15 cellular contexts compared by ENCODE assay signal in the genomic region with DNA sequence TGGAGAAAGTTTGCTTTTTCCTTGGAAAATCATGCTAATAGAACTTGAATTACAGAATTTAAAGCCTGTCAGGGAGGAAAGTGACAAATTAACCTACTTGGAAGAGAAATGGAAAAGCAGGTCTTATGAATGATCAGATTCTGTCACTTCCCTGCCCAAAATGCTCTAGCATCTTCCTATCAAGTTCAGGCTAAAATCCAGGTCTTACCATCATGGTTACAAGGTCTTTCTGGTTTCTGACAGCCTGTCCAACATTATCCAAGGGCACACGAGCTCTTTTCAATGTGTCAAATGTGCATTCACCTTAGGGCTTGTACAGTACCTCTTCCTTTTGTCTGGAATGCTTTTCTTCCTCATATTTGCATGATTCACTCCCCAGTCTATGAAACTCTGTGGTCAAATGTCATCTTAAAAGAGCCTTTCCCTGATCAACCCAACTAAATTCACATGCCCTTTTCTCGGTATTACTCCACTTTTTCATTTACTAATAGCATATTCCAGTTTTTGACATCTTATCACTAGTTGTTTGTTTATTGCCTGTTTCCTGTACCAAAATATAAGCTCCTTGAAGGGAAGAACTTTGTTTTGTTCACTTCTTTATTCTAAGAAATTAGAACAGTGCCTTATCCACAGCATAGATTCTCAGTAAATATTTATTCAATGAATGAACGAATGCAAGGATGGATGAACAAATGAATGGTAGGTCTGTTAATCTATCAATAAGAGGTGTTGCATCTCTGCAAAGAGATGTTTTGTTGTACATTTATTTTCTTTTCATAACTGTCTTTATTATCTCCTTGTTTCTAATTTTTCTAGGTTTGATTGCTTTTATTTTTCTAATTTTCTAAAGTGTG.
DNase-seq lines count a peak whose midpoint lies in the region; ATAC-seq and TF ChIP-seq lines count a peak whose summit lies in the region.
"Had no signal": no experiment of that assay in that cellular context is flagged by ENCODE, and none has a peak within 500 bp of the region (broad histone marks: within the 10 kb centered on the region; RNA-seq: fewer than 3 reads in every experiment).

No MANE protein-coding gene starts in this region.

- H3K4me3 ChIP-seq in adipocyte (ENCODE audit: low read length) (no peak overlapping the region), spleen (no peak overlapping the region)
- H3K4me3 ChIP-seq: coronary artery, SK-N-MC had no signal

- H3K4me1 ChIP-seq in adipocyte (ENCODE audit: control insufficient read depth, insufficient read depth, low read length), result peaks cover 24% of the 10 kb centered on the region
- H3K4me1 ChIP-seq in spleen, result peaks cover 28 to 91% (median 61%) of the 10 kb centered on the region in 6 donors

- H3K27ac Mint-ChIP-seq in activated CD8-positive, alpha-beta memory T cell treated with anti-CD3 and anti-CD28 coated beads, Interleukin-2, amount 10 ng/mL, durations not matched to agents 7 days and 5 days, result no peak overlapping the region
- H3K27ac Mint-ChIP-seq: activated naive CD4-positive, alpha-beta T cell treated with anti-CD3 and anti-CD28 coated beads, Interleukin-2, amount 50 U/mL, for 24 hours had no signal

- peak overlapping the region in 7 of 8 donors; percentile 15 to 87 (median 64) for H3K27ac ChIP-seq in spleen
- H3K27ac ChIP-seq: coronary artery, SK-N-MC had no signal

- H3K27me3 ChIP-seq in adipocyte (replicated peaks; ENCODE audit: control insufficient read depth, insufficient read depth, low read length) (no peaks in the 10 kb centered on the region), spleen (replicated peaks in 1 of 7) (no peaks in the 10 kb centered on the region)

- H3K9ac ChIP-seq in adipocyte (ENCODE audit: low read length), result no peak overlapping the region

- TF ChIP-seq CTCF in spleen (IDR thresholded peaks at IDR 0.05 in 8 of 11, conservative IDR thresholded peaks at IDR 0.05 in 3 of 11), result no peak

- H3K36me3 ChIP-seq in adipocyte (ENCODE audit: control insufficient read depth, insufficient read depth, low read length, severe bottlenecking) (no peaks in the 10 kb centered on the region), spleen (no peaks in the 10 kb centered on the region)

- H3K9me3 ChIP-seq in adipocyte (ENCODE audit: control insufficient read depth, low read length) (no peaks in the 10 kb centered on the region), spleen (no peaks in the 10 kb centered on the region)

- ATAC-seq in activated CD8-positive, alpha-beta memory T cell treated with anti-CD3 and anti-CD28 coated beads, Interleukin-2, amount 10 ng/mL, durations not matched to agents 7 days and 5 days, result no peak
- no peak for ATAC-seq in HG03521 (IDR thresholded peaks at IDR 0.05; ENCODE audit: unreplicated experiment)
- no peak for ATAC-seq in GM21529 (IDR thresholded peaks at IDR 0.05; ENCODE audit: unreplicated experiment)
- ATAC-seq: left colon had no signal

- no peak for TF ChIP-seq POLR2A in spleen (IDR thresholded peaks at IDR 0.05)

- H3K4me3 Mint-ChIP-seq in activated CD8-positive, alpha-beta memory T cell treated with anti-CD3 and anti-CD28 coated beads, Interleukin-2, amount 10 ng/mL, durations not matched to agents 7 days and 5 days, result no peak overlapping the region
- H3K4me3 Mint-ChIP-seq: activated naive CD4-positive, alpha-beta T cell treated with anti-CD3 and anti-CD28 coated beads, Interleukin-2, amount 50 U/mL, for 24 hours had no signal

- H3K4me1 Mint-ChIP-seq in activated CD8-positive, alpha-beta memory T cell treated with anti-CD3 and anti-CD28 coated beads, Interleukin-2, amount 10 ng/mL, durations not matched to agents 7 days and 5 days, result peaks cover 53% of the 10 kb centered on the region

- intact Hi-C loops in spleen (cut with DNase I; ENCODE audit: low total_unique reads), result no loop called here

- CTCF ChIA-PET in activated CD8-positive, alpha-beta memory T cell treated with anti-CD3 and anti-CD28 coated beads, Interleukin-2, amount 10 ng/mL, durations not matched to agents 7 days and 5 days (lab: Charles Lee), result interaction anchor here (0.8 to 5.1 kb wide), 7 partner anchors 9 to 354 kb away, joined by 3 to 27 read pairs (median 5); no protein-coding TSS in a partner anchor

- H3K36me3 Mint-ChIP-seq in activated CD8-positive, alpha-beta memory T cell treated with anti-CD3 and anti-CD28 coated beads, Interleukin-2, amount 10 ng/mL, durations not matched to agents 7 days and 5 days, result no peaks in the 10 kb centered on the region
- H3K36me3 Mint-ChIP-seq: activated naive CD4-positive, alpha-beta T cell treated with anti-CD3 and anti-CD28 coated beads, Interleukin-2, amount 50 U/mL, for 24 hours had no signal

- no peaks in the 10 kb centered on the region for H3K9me3 Mint-ChIP-seq in activated CD8-positive, alpha-beta memory T cell treated with anti-CD3 and anti-CD28 coated beads, Interleukin-2, amount 10 ng/mL, durations not matched to agents 7 days and 5 days (ENCODE audit: low read depth)
- H3K9me3 Mint-ChIP-seq: activated naive CD4-positive, alpha-beta T cell treated with anti-CD3 and anti-CD28 coated beads, Interleukin-2, amount 50 U/mL, for 24 hours had no signal

- DNase-seq in activated CD8-positive, alpha-beta memory T cell treated with anti-CD3 and anti-CD28 coated beads, Interleukin-2, amount 50 U/mL, for 48 hours, result peak; percentile 2
- no peak for DNase-seq in activated CD8-positive, alpha-beta memory T cell treated with anti-CD3 and anti-CD28 coated beads, Interleukin-2, amount 10 ng/mL, durations not matched to agents 7 days and 5 days
- DNase-seq in LoVo (ENCODE audit: low spot score), result peak; percentile 50
- peak; percentile 4 for DNase-seq in adipocyte (ENCODE audit: low read depth)
- no peak for DNase-seq in spleen
- DNase-seq in NCI-H1694 treated with DMSO at 0.1 percent for 48 hours (lab: John Stamatoyannopoulos, UW), result no peak
- DNase-seq: left colon; NCI-H345; occipital lobe; stimulated activated CD4-positive, alpha-beta T cell treated with anti-CD3 and anti-CD28 coated beads, Interleukin-4, amount 100 ng/mL, for 4 hours had no signal

- WGBS in spleen, 5 donors, result 64 to 74% (median 67%) methylated on average over 3 of the region's 3 CpGs

- no peaks in the 10 kb centered on the region for H3K27me3 Mint-ChIP-seq in activated CD8-positive, alpha-beta memory T cell treated with anti-CD3 and anti-CD28 coated beads, Interleukin-2, amount 10 ng/mL, durations not matched to agents 7 days and 5 days
- H3K27me3 Mint-ChIP-seq: activated naive CD4-positive, alpha-beta T cell treated with anti-CD3 and anti-CD28 coated beads, Interleukin-2, amount 50 U/mL, for 24 hours had no signal

Comparison
In these comparisons a context has a peak if more than half of its experiments do, and no peak if none do; other contexts are left out.
1. DNase-seq: peak in activated CD8-positive, alpha-beta memory T cell treated with anti-CD3 and anti-CD28 coated beads, Interleukin-2, amount 50 U/mL, for 48 hours (single experiment), LoVo (single experiment) and adipocyte (single experiment); none in activated CD8-positive, alpha-beta memory T cell treated with anti-CD3 and anti-CD28 coated beads, Interleukin-2, amount 10 ng/mL, durations not matched to agents 7 days and 5 days (single experiment), spleen (single experiment) and NCI-H1694 treated with DMSO at 0.1 percent for 48 hours (single experiment).